In the genomic region with DNA sequence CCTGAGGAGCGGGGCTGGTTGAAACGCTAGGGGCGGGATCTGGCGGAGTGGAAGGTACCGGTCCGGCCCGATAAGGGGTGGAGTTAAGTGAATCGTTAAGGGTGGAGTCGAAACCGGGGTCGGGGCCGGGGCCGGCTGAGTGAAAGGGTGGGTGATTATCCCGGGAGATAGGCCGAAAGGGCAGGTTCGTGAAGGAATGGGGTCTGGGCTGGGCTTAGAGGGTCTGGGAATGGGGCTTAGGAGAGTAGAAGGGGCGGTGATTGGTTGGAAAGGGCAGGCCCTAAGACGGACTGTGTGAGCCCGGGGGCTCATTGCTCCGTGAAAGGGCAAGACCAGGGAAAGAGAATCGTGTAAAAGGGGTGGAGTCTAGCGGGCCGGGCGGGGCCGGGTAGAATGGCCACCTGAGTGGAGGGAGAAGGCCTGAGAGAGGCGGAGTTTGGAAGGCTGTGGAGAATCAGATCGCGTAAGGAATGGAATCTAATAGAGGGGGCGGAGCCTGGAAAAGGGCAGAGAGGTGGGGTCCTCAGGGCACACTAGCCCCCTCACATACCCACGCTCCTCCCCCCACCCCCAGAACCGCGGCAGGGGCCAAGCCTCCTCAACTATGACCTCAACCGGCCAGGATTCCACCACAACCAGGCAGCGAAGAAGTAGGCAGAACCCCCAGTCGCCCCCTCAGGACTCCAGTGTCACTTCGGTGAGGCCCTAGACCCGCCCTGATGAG, we compare ENCODE assay signal across 2 cellular contexts.
TF ChIP-seq lines count a peak whose summit lies in the region.

No MANE protein-coding gene starts in this region.

TF ChIP-seq in WTC11, 78 proteins besides CTCF, POLR2A, EP300 and RAD21:
- no peak for TF ChIP-seq PRRX2 (CRISPR knock-in tag; IDR thresholded peaks at IDR 0.05)
- no peak for TF ChIP-seq SMAD4 (CRISPR knock-in tag; IDR thresholded peaks at IDR 0.05)
- no peak for TF ChIP-seq TEAD4 (CRISPR knock-in tag; IDR thresholded peaks at IDR 0.05)
- TF ChIP-seq CBFB (CRISPR knock-in tag; IDR thresholded peaks at IDR 0.05; ENCODE audit: low read depth), result no peak
- TF ChIP-seq, protein P1, sequence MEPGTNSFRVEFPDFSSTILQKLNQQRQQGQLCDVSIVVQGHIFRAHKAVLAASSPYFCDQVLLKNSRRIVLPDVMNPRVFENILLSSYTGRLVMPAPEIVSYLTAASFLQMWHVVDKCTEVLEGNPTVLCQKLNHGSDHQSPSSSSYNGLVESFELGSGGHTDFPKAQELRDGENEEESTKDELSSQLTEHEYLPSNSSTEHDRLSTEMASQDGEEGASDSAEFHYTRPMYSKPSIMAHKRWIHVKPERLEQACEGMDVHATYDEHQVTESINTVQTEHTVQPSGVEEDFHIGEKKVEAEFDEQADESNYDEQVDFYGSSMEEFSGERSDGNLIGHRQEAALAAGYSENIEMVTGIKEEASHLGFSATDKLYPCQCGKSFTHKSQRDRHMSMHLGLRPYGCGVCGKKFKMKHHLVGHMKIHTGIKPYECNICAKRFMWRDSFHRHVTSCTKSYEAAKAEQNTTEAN (CRISPR knock-in tag; IDR thresholded peaks at IDR 0.05), result no peak
- TF ChIP-seq ZNF121 (CRISPR knock-in tag; IDR thresholded peaks at IDR 0.05), result no peak
- TF ChIP-seq JUN (CRISPR knock-in tag; IDR thresholded peaks at IDR 0.05), result no peak
- no peak for TF ChIP-seq CREB1 (CRISPR knock-in tag; IDR thresholded peaks at IDR 0.05)
- TF ChIP-seq, protein P2, sequence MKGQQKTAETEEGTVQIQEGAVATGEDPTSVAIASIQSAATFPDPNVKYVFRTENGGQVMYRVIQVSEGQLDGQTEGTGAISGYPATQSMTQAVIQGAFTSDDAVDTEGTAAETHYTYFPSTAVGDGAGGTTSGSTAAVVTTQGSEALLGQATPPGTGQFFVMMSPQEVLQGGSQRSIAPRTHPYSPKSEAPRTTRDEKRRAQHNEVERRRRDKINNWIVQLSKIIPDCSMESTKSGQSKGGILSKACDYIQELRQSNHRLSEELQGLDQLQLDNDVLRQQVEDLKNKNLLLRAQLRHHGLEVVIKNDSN (CRISPR knock-in tag; IDR thresholded peaks at IDR 0.05), result no peak
- TF ChIP-seq, protein P3, sequence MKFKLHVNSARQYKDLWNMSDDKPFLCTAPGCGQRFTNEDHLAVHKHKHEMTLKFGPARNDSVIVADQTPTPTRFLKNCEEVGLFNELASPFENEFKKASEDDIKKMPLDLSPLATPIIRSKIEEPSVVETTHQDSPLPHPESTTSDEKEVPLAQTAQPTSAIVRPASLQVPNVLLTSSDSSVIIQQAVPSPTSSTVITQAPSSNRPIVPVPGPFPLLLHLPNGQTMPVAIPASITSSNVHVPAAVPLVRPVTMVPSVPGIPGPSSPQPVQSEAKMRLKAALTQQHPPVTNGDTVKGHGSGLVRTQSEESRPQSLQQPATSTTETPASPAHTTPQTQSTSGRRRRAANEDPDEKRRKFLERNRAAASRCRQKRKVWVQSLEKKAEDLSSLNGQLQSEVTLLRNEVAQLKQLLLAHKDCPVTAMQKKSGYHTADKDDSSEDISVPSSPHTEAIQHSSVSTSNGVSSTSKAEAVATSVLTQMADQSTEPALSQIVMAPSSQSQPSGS (CRISPR knock-in tag; IDR thresholded peaks at IDR 0.05; ENCODE audit: borderline replicate concordance, low read depth), result no peak
- TF ChIP-seq ZNF232 (CRISPR knock-in tag; IDR thresholded peaks at IDR 0.05), result no peak
- TF ChIP-seq HMGA2 (CRISPR knock-in tag; IDR thresholded peaks at IDR 0.05), result no peak
- no peak for TF ChIP-seq ZNF138 (CRISPR knock-in tag; conservative IDR thresholded peaks at IDR 0.05)
- TF ChIP-seq ZNF263 (CRISPR knock-in tag; IDR thresholded peaks at IDR 0.05; ENCODE audit: low read depth), result no peak

TF ChIP-seq in HepG2, 621 proteins besides CTCF, POLR2A, EP300 and RAD21 (continues in another document):
- TF ChIP-seq KDM2A (CRISPR knock-in tag; IDR thresholded peaks at IDR 0.05; ENCODE audit: borderline replicate concordance, low read depth) (no peak), AGO2 (optimal IDR thresholded peaks at IDR 0.05; ENCODE audit: low read depth, low read length) (peak; percentile 3), SAP130 (CRISPR knock-in tag; IDR thresholded peaks at IDR 0.05; ENCODE audit: low read depth) (peak; percentile 9; the same call in 1 of the 2 replicates), ZFX (CRISPR knock-in tag; IDR thresholded peaks at IDR 0.05; ENCODE audit: low read depth) (peak; percentile 68), YEATS4 (CRISPR knock-in tag; IDR thresholded peaks at IDR 0.05; ENCODE audit: borderline replicate concordance) (peak; percentile 36; the same call in 1 of the 2 replicates), KDM5A (IDR thresholded peaks at IDR 0.05; ENCODE audit: borderline replicate concordance, low read length) (peak; percentile 45; the same call in 1 of the 2 replicates), POLR2G (IDR thresholded peaks at IDR 0.05; ENCODE audit: low read depth, low read length) (peak; percentile 73), ZNF317 (CRISPR knock-in tag; IDR thresholded peaks at IDR 0.05) (0 out of 2 replicates have a peak, but pooled peaks have one; percentile 23), FOXC1 (CRISPR knock-in tag; IDR thresholded peaks at IDR 0.05; ENCODE audit: borderline replicate concordance) (no peak), POLR2AphosphoS5 (IDR thresholded peaks at IDR 0.05; ENCODE audit: low read depth, low read length) (peak; percentile 56), MAZ (IDR thresholded peaks at IDR 0.05; ENCODE audit: borderline replicate concordance, low read depth, low read length) (peak; percentile 13; the same call in 1 of the 2 replicates), MAZ (CRISPR knock-in tag; IDR thresholded peaks at IDR 0.05; ENCODE audit: low read depth) (no peak; the same call in 1 of the 2 replicates), ZFY (CRISPR knock-in tag; IDR thresholded peaks at IDR 0.05) (peak; percentile 74), SMAD1 (CRISPR knock-in tag; IDR thresholded peaks at IDR 0.05; ENCODE audit: borderline replicate concordance, low read depth) (no peak), SPEN (CRISPR knock-in tag; IDR thresholded peaks at IDR 0.05; ENCODE audit: low read depth) (0 out of 2 replicates have a peak, but pooled peaks have one; percentile 37), TBL1XR1 (IDR thresholded peaks at IDR 0.05; ENCODE audit: borderline replicate concordance, low read length, partially characterized antibody) (no peak), DMAP1 (CRISPR knock-in tag; IDR thresholded peaks at IDR 0.05) (peak; percentile 65; the same call in 1 of the 2 replicates), ZNF430 (CRISPR knock-in tag; IDR thresholded peaks at IDR 0.05) (0 out of 2 replicates have a peak, but pooled peaks have one; percentile 57), HNF4G (IDR thresholded peaks at IDR 0.05; ENCODE audit: borderline replicate concordance, low read depth, low read length) (peak; percentile 3; the same call in 1 of the 2 replicates), HNF4G (CRISPR knock-in tag; IDR thresholded peaks at IDR 0.05; ENCODE audit: borderline replicate concordance, low read depth) (no peak), SOX5 (CRISPR knock-in tag; IDR thresholded peaks at IDR 0.05; ENCODE audit: borderline replicate concordance) (no peak), PHF8 (CRISPR knock-in tag; IDR thresholded peaks at IDR 0.05) (peak; percentile 59), HDAC1 (CRISPR knock-in tag; IDR thresholded peaks at IDR 0.05) (0 out of 2 replicates have a peak, but pooled peaks have one; percentile 18)
- TF ChIP-seq, protein P4, sequence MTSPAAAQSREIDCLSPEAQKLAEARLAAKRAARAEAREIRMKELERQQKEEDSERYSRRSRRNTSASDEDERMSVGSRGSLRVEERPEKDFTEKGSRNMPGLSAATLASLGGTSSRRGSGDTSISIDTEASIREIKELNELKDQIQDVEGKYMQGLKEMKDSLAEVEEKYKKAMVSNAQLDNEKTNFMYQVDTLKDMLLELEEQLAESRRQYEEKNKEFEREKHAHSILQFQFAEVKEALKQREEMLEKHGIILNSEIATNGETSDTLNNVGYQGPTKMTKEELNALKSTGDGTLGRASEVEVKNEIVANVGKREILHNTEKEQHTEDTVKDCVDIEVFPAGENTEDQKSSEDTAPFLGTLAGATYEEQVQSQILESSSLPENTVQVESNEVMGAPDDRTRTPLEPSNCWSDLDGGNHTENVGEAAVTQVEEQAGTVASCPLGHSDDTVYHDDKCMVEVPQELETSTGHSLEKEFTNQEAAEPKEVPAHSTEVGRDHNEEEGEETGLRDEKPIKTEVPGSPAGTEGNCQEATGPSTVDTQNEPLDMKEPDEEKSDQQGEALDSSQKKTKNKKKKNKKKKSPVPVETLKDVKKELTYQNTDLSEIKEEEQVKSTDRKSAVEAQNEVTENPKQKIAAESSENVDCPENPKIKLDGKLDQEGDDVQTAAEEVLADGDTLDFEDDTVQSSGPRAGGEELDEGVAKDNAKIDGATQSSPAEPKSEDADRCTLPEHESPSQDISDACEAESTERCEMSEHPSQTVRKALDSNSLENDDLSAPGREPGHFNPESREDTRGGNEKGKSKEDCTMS (CRISPR knock-in tag; conservative IDR thresholded peaks at IDR 0.05), result no peak
- TF ChIP-seq, protein P5, sequence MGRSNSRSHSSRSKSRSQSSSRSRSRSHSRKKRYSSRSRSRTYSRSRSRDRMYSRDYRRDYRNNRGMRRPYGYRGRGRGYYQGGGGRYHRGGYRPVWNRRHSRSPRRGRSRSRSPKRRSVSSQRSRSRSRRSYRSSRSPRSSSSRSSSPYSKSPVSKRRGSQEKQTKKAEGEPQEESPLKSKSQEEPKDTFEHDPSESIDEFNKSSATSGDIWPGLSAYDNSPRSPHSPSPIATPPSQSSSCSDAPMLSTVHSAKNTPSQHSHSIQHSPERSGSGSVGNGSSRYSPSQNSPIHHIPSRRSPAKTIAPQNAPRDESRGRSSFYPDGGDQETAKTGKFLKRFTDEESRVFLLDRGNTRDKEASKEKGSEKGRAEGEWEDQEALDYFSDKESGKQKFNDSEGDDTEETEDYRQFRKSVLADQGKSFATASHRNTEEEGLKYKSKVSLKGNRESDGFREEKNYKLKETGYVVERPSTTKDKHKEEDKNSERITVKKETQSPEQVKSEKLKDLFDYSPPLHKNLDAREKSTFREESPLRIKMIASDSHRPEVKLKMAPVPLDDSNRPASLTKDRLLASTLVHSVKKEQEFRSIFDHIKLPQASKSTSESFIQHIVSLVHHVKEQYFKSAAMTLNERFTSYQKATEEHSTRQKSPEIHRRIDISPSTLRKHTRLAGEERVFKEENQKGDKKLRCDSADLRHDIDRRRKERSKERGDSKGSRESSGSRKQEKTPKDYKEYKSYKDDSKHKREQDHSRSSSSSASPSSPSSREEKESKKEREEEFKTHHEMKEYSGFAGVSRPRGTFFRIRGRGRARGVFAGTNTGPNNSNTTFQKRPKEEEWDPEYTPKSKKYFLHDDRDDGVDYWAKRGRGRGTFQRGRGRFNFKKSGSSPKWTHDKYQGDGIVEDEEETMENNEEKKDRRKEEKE (IDR thresholded peaks at IDR 0.05), result no peak
- TF ChIP-seq, protein P6, sequence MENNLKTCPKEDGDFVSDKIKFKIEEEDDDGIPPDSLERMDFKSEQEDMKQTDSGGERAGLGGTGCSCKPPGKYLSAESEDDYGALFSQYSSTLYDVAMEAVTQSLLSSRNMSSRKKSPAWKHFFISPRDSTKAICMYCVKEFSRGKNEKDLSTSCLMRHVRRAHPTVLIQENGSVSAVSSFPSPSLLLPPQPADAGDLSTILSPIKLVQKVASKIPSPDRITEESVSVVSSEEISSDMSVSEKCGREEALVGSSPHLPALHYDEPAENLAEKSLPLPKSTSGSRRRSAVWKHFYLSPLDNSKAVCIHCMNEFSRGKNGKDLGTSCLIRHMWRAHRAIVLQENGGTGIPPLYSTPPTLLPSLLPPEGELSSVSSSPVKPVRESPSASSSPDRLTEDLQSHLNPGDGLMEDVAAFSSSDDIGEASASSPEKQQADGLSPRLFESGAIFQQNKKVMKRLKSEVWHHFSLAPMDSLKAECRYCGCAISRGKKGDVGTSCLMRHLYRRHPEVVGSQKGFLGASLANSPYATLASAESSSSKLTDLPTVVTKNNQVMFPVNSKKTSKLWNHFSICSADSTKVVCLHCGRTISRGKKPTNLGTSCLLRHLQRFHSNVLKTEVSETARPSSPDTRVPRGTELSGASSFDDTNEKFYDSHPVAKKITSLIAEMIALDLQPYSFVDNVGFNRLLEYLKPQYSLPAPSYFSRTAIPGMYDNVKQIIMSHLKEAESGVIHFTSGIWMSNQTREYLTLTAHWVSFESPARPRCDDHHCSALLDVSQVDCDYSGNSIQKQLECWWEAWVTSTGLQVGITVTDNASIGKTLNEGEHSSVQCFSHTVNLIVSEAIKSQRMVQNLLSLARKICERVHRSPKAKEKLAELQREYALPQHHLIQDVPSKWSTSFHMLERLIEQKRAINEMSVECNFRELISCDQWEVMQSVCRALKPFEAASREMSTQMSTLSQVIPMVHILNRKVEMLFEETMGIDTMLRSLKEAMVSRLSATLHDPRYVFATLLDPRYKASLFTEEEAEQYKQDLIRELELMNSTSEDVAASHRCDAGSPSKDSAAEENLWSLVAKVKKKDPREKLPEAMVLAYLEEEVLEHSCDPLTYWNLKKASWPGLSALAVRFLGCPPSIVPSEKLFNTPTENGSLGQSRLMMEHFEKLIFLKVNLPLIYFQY (CRISPR knock-in tag; IDR thresholded peaks at IDR 0.05; ENCODE audit: borderline replicate concordance), result peak; percentile 96
- TF ChIP-seq, protein P7, sequence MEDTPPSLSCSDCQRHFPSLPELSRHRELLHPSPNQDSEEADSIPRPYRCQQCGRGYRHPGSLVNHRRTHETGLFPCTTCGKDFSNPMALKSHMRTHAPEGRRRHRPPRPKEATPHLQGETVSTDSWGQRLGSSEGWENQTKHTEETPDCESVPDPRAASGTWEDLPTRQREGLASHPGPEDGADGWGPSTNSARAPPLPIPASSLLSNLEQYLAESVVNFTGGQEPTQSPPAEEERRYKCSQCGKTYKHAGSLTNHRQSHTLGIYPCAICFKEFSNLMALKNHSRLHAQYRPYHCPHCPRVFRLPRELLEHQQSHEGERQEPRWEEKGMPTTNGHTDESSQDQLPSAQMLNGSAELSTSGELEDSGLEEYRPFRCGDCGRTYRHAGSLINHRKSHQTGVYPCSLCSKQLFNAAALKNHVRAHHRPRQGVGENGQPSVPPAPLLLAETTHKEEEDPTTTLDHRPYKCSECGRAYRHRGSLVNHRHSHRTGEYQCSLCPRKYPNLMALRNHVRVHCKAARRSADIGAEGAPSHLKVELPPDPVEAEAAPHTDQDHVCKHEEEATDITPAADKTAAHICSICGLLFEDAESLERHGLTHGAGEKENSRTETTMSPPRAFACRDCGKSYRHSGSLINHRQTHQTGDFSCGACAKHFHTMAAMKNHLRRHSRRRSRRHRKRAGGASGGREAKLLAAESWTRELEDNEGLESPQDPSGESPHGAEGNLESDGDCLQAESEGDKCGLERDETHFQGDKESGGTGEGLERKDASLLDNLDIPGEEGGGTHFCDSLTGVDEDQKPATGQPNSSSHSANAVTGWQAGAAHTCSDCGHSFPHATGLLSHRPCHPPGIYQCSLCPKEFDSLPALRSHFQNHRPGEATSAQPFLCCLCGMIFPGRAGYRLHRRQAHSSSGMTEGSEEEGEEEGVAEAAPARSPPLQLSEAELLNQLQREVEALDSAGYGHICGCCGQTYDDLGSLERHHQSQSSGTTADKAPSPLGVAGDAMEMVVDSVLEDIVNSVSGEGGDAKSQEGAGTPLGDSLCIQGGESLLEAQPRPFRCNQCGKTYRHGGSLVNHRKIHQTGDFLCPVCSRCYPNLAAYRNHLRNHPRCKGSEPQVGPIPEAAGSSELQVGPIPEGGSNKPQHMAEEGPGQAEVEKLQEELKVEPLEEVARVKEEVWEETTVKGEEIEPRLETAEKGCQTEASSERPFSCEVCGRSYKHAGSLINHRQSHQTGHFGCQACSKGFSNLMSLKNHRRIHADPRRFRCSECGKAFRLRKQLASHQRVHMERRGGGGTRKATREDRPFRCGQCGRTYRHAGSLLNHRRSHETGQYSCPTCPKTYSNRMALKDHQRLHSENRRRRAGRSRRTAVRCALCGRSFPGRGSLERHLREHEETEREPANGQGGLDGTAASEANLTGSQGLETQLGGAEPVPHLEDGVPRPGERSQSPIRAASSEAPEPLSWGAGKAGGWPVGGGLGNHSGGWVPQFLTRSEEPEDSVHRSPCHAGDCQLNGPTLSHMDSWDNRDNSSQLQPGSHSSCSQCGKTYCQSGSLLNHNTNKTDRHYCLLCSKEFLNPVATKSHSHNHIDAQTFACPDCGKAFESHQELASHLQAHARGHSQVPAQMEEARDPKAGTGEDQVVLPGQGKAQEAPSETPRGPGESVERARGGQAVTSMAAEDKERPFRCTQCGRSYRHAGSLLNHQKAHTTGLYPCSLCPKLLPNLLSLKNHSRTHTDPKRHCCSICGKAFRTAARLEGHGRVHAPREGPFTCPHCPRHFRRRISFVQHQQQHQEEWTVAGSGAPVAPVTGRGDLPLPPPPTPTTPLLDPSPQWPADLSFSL (CRISPR knock-in tag; IDR thresholded peaks at IDR 0.05), result no peak
